ENCODE assay signal across 9 cellular contexts in the genomic region with DNA sequence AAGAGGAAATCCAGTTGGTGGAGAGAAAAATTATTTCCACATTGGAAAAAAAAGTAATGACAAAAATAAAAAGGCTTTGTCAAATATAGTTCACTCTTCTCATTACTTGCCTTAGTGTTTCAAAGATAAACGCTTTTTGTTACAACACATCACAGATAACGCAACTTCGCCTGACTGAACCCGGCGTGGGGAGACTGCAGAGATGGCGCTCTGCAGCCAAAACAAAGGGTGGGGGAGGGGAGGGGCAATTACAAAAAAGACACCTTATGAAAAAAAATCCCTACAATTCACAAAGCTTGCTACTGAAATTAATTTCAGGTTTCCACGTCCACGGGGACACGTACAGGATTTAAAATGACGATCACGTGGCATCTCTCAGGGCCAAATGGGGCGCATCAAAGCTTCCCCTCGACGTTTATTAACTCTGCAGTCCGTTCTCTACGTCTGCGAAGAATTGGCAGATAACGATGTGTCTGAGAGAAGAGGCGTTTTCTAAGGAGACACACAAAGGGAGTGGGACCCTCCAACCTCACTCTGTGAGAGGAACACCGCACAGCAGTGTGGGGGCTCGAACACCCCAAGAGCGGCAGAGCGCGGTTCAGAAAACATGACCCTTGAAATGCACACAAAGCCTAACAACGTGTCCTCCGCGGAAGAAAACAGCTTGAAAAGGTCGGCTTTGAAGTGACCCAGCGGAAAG. TPM values are rescaled to one million over a fixed set of nuclear protein-coding genes. Genes with fewer than 3 reads are reported as not detected.
DNase-seq lines count a peak whose midpoint lies in the region; ATAC-seq, FAIRE-seq and TF ChIP-seq lines count a peak whose summit lies in the region.
"Had no signal": no experiment of that assay in that cellular context is flagged by ENCODE, and none has a peak within 500 bp of the region (broad histone marks: within the 10 kb centered on the region; RNA-seq: fewer than 3 reads in every experiment).

No MANE protein-coding gene starts in this region.

- H3K4me3 Mint-ChIP-seq in progenitor cell of endocrine pancreas (ENCODE audit: low read depth), result peak overlapping the region; percentile 96

- in situ Hi-C loops in Panc1 (cut with HindIII; ENCODE audit: low pct_unique_long_range_greater_than_20kb, low sequenced_read_pairs), result no loop called here

- TF ChIP-seq CTCF in Panc1 (IDR thresholded peaks at IDR 0.05) (no peak), esophagus squamous epithelium (IDR thresholded peaks at IDR 0.05) (no peak), progenitor cell of endocrine pancreas (IDR thresholded peaks at IDR 0.05; ENCODE audit: unreplicated experiment) (no peak)

- peaks cover 18% of the 10 kb centered on the region for H3K36me3 Mint-ChIP-seq in progenitor cell of endocrine pancreas (ENCODE audit: insufficient read depth)

- intact Hi-C loops in Panc1 (cut with micrococcal nuclease; ENCODE audit: unreplicated experiment) (no loop called here), esophagus squamous epithelium (cut with DNase I) (no loop called here)

- BruUV-seq in Panc1 (replicated peaks; lab: Mats Ljungman, UMichigan), result no TSS peak

- DNase-seq in EL, result peak; percentile 13
- DNase-seq in Panc1 (ENCODE audit: low read depth, low spot score), result no peak
- no peak for DNase-seq in esophagus squamous epithelium (lab: John Stamatoyannopoulos, UW)
- no peak for DNase-seq in progenitor cell of endocrine pancreas (ENCODE audit: low spot score, unreplicated experiment)
- no peak for DNase-seq in RCC 7860 (ENCODE audit: low spot score)

- H3K4me3 ChIP-seq in Panc1 (ENCODE audit: low read depth in 2 of 2, low read length in 2 of 2), result peak overlapping the region; percentile 69 to 89
- peak overlapping the region; percentile 81 to 88 (median 85) for H3K4me3 ChIP-seq in esophagus squamous epithelium

- H3K36me3 ChIP-seq in Panc1 (ENCODE audit: control insufficient read depth, insufficient read depth, low read length) (no peaks in the 10 kb centered on the region; the same call in 1 of the 2 replicates), esophagus squamous epithelium (no peaks in the 10 kb centered on the region)

- ATAC-seq in Panc1 (no peak), GM21423 (IDR thresholded peaks at IDR 0.05; ENCODE audit: unreplicated experiment) (no peak), HG03039 (IDR thresholded peaks at IDR 0.05; ENCODE audit: unreplicated experiment) (no peak), GM21825 (IDR thresholded peaks at IDR 0.05; ENCODE audit: unreplicated experiment) (no peak)

- TF ChIP-seq POLR2A in esophagus squamous epithelium (IDR thresholded peaks at IDR 0.05), result no peak

- peaks cover 29% of the 10 kb centered on the region for H3K4me1 Mint-ChIP-seq in progenitor cell of endocrine pancreas (ENCODE audit: low read depth)

- H3K4me1 ChIP-seq in Panc1 (ENCODE audit: control insufficient read depth, insufficient read depth, low read length), result peaks cover 25% of the 10 kb centered on the region
- H3K4me1 ChIP-seq in esophagus squamous epithelium, result peaks cover 5 to 46% (median 14%) of the 10 kb centered on the region in 3 donors

- POLR2A ChIA-PET in Panc1 (lab: Charles Lee), result no interaction called here

- H3K27me3 ChIP-seq in Panc1 (ENCODE audit: control insufficient read depth, insufficient read depth, low read length) (no peaks in the 10 kb centered on the region), esophagus squamous epithelium (peaks cover 0 to 16% (median 0%) of the 10 kb centered on the region in 4 donors)

- H3K27me3 Mint-ChIP-seq in progenitor cell of endocrine pancreas, result no peaks in the 10 kb centered on the region

- no peaks in the 10 kb centered on the region for H3K9me3 Mint-ChIP-seq in progenitor cell of endocrine pancreas (ENCODE audit: low read depth)

- CTCF ChIA-PET in Panc1 (lab: Charles Lee), result no interaction called here

- no peaks in the 10 kb centered on the region for H3K9me3 ChIP-seq in Panc1 (ENCODE audit: control insufficient read depth, insufficient read depth, low read depth, low read length)
- H3K9me3 ChIP-seq in esophagus squamous epithelium, result no peaks in the 10 kb centered on the region

- peak overlapping the region; percentile 98 for H3K27ac Mint-ChIP-seq in progenitor cell of endocrine pancreas

- WGBS in esophagus squamous epithelium, 2 donors, result 16% methylated on average over 23 to 28 of the region's 29 CpGs

- H3K27ac ChIP-seq in Panc1 (ENCODE audit: low read length) (no peak overlapping the region), esophagus squamous epithelium (peak overlapping the region; percentile 81 to 95 (median 93))
- H3K27ac ChIP-seq: HL-60 had no signal

- FAIRE-seq in RCC 7860 (lab: Jason Lieb, UNC), result no peak

RNA-seq across cellular contexts. Expression of a gene that starts 1.5 kb away (rescaled TPM):
- 143 TPM for total RNA-seq in Panc1 (2021; ENCODE audit: unreplicated experiment)
- 104 TPM for polyA plus RNA-seq in Panc1 (2012; ENCODE audit: insufficient read length)
- total RNA-seq in esophagus squamous epithelium, result 100 to 1,000 TPM in 3 of 4 donors, 10 to 100 TPM in 1; 93.8 to 250 (median 204) TPM
- total RNA-seq in progenitor cell of endocrine pancreas, result 421 and 423 TPM in 2 replicates
